1 cellular context compared by ENCODE assay signal in the genomic region with DNA sequence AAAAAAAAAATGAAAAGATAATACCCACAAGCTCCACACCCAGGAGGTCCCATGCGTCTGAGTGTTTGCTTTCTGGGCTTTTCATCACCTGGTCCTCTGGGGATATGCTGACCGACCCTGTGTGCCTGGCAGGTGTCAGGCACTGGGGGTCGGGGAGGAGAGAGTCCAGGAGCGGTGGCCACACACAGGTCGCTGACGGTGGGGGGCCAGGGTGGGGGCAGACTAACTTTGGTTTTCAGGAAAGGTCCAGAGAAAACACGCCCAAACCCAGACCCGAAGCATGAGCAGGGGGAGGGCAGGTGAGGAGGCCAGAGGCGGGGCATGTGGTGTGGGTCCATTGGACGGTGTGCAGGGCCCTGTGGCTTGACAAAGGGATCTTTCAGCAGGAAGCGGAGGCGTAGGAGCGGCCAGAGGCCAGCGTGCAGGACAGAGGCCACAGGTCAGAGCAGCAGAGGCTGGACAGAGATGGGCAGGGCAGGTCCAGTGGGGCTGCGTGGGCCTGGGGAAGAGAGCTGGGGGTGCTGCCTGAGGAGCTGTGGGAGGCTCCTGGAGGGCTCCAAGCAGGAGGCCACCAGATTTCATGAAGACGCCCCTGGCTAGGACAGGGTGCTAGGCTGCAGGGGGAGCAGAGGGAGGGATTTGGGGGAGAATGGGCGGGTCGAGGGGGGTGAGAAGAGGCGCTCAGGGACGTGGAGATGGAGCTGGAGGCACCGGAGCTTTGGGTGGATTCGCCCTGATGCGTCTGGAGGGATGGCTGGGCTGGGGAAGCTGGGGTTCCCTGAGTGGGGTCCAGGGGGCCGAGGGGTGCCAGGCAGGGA.
TF ChIP-seq lines count a peak whose summit lies in the region.

No MANE protein-coding gene starts in this region.

TF ChIP-seq in HepG2, 621 proteins besides CTCF, POLR2A, EP300 and RAD21 (continued from another document and continues in another):
- TF ChIP-seq, protein P1, sequence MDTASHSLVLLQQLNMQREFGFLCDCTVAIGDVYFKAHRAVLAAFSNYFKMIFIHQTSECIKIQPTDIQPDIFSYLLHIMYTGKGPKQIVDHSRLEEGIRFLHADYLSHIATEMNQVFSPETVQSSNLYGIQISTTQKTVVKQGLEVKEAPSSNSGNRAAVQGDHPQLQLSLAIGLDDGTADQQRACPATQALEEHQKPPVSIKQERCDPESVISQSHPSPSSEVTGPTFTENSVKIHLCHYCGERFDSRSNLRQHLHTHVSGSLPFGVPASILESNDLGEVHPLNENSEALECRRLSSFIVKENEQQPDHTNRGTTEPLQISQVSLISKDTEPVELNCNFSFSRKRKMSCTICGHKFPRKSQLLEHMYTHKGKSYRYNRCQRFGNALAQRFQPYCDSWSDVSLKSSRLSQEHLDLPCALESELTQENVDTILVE (CRISPR knock-in tag; IDR thresholded peaks at IDR 0.05) = no peak
- TF ChIP-seq ZBTB7A (CRISPR knock-in tag; IDR thresholded peaks at IDR 0.05) (peak; percentile 45; the same call in 1 of the 2 replicates), KLF9 (CRISPR knock-in tag; IDR thresholded peaks at IDR 0.05; ENCODE audit: low read depth) (0 out of 2 replicates have a peak, but pooled peaks have one; percentile 49), JUNB (CRISPR knock-in tag; IDR thresholded peaks at IDR 0.05; ENCODE audit: borderline replicate concordance) (no peak), ZNF101 (CRISPR knock-in tag; IDR thresholded peaks at IDR 0.05; ENCODE audit: borderline replicate concordance, low read depth) (no peak), TBX2 (CRISPR knock-in tag; IDR thresholded peaks at IDR 0.05; ENCODE audit: borderline replicate concordance) (no peak; the same call in 1 of the 2 replicates), KDM6A (CRISPR knock-in tag; IDR thresholded peaks at IDR 0.05; ENCODE audit: low read depth) (no peak), ZNF616 (CRISPR knock-in tag; IDR thresholded peaks at IDR 0.05; ENCODE audit: low read depth) (0 out of 2 replicates have a peak, but pooled peaks have one; percentile 67), CAMTA2 (CRISPR knock-in tag; IDR thresholded peaks at IDR 0.05; ENCODE audit: borderline replicate concordance) (no peak), HOXD1 (CRISPR knock-in tag; IDR thresholded peaks at IDR 0.05) (no peak), PRPF4 (IDR thresholded peaks at IDR 0.05; ENCODE audit: low read depth, low read length, poor library complexity, severe bottlenecking) (no peak), SNAPC2 (CRISPR knock-in tag; IDR thresholded peaks at IDR 0.05) (no peak), ZC3H4 (CRISPR knock-in tag; IDR thresholded peaks at IDR 0.05; ENCODE audit: borderline replicate concordance) (no peak), ZNF451 (CRISPR knock-in tag; IDR thresholded peaks at IDR 0.05) (no peak), ZMAT3 (CRISPR knock-in tag; conservative IDR thresholded peaks at IDR 0.05) (peak; percentile 89)
- TF ChIP-seq, protein P2, sequence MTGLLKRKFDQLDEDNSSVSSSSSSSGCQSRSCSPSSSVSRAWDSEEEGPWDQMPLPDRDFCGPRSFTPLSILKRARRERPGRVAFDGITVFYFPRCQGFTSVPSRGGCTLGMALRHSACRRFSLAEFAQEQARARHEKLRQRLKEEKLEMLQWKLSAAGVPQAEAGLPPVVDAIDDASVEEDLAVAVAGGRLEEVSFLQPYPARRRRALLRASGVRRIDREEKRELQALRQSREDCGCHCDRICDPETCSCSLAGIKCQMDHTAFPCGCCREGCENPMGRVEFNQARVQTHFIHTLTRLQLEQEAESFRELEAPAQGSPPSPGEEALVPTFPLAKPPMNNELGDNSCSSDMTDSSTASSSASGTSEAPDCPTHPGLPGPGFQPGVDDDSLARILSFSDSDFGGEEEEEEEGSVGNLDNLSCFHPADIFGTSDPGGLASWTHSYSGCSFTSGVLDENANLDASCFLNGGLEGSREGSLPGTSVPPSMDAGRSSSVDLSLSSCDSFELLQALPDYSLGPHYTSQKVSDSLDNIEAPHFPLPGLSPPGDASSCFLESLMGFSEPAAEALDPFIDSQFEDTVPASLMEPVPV (CRISPR knock-in tag; IDR thresholded peaks at IDR 0.05) = 0 out of 2 replicates have a peak, but pooled peaks have one; percentile 42
- TF ChIP-seq, protein P3, sequence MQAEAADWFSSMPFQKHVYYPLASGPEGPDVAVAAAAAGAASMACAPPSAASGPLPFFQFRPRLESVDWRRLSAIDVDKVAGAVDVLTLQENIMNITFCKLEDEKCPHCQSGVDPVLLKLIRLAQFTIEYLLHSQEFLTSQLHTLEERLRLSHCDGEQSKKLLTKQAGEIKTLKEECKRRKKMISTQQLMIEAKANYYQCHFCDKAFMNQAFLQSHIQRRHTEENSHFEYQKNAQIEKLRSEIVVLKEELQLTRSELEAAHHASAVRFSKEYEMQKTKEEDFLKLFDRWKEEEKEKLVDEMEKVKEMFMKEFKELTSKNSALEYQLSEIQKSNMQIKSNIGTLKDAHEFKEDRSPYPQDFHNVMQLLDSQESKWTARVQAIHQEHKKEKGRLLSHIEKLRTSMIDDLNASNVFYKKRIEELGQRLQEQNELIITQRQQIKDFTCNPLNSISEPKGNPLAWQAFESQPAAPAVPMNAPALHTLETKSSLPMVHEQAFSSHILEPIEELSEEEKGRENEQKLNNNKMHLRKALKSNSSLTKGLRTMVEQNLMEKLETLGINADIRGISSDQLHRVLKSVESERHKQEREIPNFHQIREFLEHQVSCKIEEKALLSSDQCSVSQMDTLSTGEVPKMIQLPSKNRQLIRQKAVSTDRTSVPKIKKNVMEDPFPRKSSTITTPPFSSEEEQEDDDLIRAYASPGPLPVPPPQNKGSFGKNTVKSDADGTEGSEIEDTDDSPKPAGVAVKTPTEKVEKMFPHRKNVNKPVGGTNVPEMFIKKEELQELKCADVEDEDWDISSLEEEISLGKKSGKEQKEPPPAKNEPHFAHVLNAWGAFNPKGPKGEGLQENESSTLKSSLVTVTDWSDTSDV (CRISPR knock-in tag; IDR thresholded peaks at IDR 0.05) = no peak
- TF ChIP-seq, protein P4, sequence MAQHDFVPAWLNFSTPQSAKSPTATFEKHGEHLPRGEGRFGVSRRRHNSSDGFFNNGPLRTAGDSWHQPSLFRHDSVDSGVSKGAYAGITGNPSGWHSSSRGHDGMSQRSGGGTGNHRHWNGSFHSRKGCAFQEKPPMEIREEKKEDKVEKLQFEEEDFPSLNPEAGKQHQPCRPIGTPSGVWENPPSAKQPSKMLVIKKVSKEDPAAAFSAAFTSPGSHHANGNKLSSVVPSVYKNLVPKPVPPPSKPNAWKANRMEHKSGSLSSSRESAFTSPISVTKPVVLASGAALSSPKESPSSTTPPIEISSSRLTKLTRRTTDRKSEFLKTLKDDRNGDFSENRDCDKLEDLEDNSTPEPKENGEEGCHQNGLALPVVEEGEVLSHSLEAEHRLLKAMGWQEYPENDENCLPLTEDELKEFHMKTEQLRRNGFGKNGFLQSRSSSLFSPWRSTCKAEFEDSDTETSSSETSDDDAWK (CRISPR knock-in tag; IDR thresholded peaks at IDR 0.05) = no peak
- TF ChIP-seq, protein P5, sequence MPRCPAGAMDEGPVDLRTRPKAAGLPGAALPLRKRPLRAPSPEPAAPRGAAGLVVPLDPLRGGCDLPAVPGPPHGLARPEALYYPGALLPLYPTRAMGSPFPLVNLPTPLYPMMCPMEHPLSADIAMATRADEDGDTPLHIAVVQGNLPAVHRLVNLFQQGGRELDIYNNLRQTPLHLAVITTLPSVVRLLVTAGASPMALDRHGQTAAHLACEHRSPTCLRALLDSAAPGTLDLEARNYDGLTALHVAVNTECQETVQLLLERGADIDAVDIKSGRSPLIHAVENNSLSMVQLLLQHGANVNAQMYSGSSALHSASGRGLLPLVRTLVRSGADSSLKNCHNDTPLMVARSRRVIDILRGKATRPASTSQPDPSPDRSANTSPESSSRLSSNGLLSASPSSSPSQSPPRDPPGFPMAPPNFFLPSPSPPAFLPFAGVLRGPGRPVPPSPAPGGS (CRISPR knock-in tag; IDR thresholded peaks at IDR 0.05) = peak; percentile 39
- TF ChIP-seq, protein P6, sequence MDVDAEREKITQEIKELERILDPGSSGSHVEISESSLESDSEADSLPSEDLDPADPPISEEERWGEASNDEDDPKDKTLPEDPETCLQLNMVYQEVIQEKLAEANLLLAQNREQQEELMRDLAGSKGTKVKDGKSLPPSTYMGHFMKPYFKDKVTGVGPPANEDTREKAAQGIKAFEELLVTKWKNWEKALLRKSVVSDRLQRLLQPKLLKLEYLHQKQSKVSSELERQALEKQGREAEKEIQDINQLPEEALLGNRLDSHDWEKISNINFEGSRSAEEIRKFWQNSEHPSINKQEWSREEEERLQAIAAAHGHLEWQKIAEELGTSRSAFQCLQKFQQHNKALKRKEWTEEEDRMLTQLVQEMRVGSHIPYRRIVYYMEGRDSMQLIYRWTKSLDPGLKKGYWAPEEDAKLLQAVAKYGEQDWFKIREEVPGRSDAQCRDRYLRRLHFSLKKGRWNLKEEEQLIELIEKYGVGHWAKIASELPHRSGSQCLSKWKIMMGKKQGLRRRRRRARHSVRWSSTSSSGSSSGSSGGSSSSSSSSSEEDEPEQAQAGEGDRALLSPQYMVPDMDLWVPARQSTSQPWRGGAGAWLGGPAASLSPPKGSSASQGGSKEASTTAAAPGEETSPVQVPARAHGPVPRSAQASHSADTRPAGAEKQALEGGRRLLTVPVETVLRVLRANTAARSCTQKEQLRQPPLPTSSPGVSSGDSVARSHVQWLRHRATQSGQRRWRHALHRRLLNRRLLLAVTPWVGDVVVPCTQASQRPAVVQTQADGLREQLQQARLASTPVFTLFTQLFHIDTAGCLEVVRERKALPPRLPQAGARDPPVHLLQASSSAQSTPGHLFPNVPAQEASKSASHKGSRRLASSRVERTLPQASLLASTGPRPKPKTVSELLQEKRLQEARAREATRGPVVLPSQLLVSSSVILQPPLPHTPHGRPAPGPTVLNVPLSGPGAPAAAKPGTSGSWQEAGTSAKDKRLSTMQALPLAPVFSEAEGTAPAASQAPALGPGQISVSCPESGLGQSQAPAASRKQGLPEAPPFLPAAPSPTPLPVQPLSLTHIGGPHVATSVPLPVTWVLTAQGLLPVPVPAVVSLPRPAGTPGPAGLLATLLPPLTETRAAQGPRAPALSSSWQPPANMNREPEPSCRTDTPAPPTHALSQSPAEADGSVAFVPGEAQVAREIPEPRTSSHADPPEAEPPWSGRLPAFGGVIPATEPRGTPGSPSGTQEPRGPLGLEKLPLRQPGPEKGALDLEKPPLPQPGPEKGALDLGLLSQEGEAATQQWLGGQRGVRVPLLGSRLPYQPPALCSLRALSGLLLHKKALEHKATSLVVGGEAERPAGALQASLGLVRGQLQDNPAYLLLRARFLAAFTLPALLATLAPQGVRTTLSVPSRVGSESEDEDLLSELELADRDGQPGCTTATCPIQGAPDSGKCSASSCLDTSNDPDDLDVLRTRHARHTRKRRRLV (CRISPR knock-in tag; IDR thresholded peaks at IDR 0.05) = 0 out of 2 replicates have a peak, but pooled peaks have one; percentile 13
- TF ChIP-seq, protein P7, sequence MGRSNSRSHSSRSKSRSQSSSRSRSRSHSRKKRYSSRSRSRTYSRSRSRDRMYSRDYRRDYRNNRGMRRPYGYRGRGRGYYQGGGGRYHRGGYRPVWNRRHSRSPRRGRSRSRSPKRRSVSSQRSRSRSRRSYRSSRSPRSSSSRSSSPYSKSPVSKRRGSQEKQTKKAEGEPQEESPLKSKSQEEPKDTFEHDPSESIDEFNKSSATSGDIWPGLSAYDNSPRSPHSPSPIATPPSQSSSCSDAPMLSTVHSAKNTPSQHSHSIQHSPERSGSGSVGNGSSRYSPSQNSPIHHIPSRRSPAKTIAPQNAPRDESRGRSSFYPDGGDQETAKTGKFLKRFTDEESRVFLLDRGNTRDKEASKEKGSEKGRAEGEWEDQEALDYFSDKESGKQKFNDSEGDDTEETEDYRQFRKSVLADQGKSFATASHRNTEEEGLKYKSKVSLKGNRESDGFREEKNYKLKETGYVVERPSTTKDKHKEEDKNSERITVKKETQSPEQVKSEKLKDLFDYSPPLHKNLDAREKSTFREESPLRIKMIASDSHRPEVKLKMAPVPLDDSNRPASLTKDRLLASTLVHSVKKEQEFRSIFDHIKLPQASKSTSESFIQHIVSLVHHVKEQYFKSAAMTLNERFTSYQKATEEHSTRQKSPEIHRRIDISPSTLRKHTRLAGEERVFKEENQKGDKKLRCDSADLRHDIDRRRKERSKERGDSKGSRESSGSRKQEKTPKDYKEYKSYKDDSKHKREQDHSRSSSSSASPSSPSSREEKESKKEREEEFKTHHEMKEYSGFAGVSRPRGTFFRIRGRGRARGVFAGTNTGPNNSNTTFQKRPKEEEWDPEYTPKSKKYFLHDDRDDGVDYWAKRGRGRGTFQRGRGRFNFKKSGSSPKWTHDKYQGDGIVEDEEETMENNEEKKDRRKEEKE (IDR thresholded peaks at IDR 0.05) = no peak
- TF ChIP-seq, protein P8, sequence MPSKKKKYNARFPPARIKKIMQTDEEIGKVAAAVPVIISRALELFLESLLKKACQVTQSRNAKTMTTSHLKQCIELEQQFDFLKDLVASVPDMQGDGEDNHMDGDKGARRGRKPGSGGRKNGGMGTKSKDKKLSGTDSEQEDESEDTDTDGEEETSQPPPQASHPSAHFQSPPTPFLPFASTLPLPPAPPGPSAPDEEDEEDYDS (CRISPR knock-in tag; IDR thresholded peaks at IDR 0.05) = peak; percentile 83
- TF ChIP-seq, protein P9, sequence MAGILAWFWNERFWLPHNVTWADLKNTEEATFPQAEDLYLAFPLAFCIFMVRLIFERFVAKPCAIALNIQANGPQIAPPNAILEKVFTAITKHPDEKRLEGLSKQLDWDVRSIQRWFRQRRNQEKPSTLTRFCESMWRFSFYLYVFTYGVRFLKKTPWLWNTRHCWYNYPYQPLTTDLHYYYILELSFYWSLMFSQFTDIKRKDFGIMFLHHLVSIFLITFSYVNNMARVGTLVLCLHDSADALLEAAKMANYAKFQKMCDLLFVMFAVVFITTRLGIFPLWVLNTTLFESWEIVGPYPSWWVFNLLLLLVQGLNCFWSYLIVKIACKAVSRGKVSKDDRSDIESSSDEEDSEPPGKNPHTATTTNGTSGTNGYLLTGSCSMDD (CRISPR knock-in tag; IDR thresholded peaks at IDR 0.05) = no peak
- TF ChIP-seq, protein P10, sequence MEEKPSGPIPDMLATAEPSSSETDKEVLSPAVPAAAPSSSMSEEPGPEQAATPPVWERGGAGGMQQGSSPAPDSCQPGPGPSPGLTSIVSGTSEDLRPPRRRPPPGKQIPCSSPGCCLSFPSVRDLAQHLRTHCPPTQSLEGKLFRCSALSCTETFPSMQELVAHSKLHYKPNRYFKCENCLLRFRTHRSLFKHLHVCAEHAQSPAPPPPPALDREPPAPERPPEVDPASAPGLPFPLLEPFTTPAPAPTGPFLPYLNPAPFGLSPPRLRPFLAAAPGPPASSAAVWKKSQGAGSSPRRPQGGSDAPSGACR (CRISPR knock-in tag; IDR thresholded peaks at IDR 0.05) = 0 out of 2 replicates have a peak, but pooled peaks have one; percentile 39
- TF ChIP-seq, protein P11, sequence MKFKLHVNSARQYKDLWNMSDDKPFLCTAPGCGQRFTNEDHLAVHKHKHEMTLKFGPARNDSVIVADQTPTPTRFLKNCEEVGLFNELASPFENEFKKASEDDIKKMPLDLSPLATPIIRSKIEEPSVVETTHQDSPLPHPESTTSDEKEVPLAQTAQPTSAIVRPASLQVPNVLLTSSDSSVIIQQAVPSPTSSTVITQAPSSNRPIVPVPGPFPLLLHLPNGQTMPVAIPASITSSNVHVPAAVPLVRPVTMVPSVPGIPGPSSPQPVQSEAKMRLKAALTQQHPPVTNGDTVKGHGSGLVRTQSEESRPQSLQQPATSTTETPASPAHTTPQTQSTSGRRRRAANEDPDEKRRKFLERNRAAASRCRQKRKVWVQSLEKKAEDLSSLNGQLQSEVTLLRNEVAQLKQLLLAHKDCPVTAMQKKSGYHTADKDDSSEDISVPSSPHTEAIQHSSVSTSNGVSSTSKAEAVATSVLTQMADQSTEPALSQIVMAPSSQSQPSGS (CRISPR knock-in tag; IDR thresholded peaks at IDR 0.05) = no peak
